8 cellular contexts compared by ENCODE assay signal in genomic region chr16:81513204-81514040, GRCh38.
DNase-seq lines count a peak whose midpoint lies in the region; ATAC-seq and TF ChIP-seq lines count a peak whose summit lies in the region.

No MANE protein-coding gene starts in this region.

- H3K27ac ChIP-seq in PC-9 (peak overlapping the region; percentile 82), stomach (peak overlapping the region; percentile 46 to 66 (median 54))

- TF ChIP-seq EP300 in stomach (IDR thresholded peaks at IDR 0.05) = no peak

- TF ChIP-seq CTCF in PC-9 (conservative IDR thresholded peaks at IDR 0.05) (no peak), stomach (IDR thresholded peaks at IDR 0.05) (no peak)

- H3K27me3 ChIP-seq in PC-9 (ENCODE audit: insufficient read depth, low read depth) (no peaks in the 10 kb centered on the region), stomach (no peaks in the 10 kb centered on the region)

- H3K9me3 ChIP-seq in PC-9 (ENCODE audit: insufficient read depth, low read depth) (peaks cover 6% of the 10 kb centered on the region; the same call in 1 of the 2 replicates), stomach (no peaks in the 10 kb centered on the region)

- CTCF ChIA-PET in PC-9 (lab: Charles Lee) = interaction anchor here (0.7 kb wide), 1 partner anchor 275 kb away, joined by 3 read pairs; no protein-coding TSS in a partner anchor

- BruUV-seq in PC-9 (replicated peaks; lab: Mats Ljungman, UMichigan) = TSS peak; percentile 73

- WGBS in stomach, 5 donors = 46 to 57% (median 49%) methylated on average over 20 to 21 of the region's 21 CpGs

- DNase-seq in PC-9 (peak; percentile 61 to 89), hypothalamus (lab: John Stamatoyannopoulos, UW) (peak in 29 of 51 donors; percentile 17 to 69 (median 46)), stomach (no peak), GM19238 (ENCODE audit: insufficient read length, low spot score) (no peak), NCI-H2029 treated with DMSO at 0.1 percent for 48 hours (lab: John Stamatoyannopoulos, UW) (no peak), DMS79 (lab: John Stamatoyannopoulos, UW) (no peak)

- H3K36me3 ChIP-seq in PC-9 (ENCODE audit: low read depth) (0 out of 2 replicates have a peak, but pooled peaks cover 8% of the 10 kb centered on the region), stomach (peaks cover 0 to 13% (median 2%) of the 10 kb centered on the region in 4 donors)

- no peak for TF ChIP-seq POLR2A in stomach (IDR thresholded peaks at IDR 0.05)

- ATAC-seq in GM21526 (IDR thresholded peaks at IDR 0.05; ENCODE audit: low FRiP score, unreplicated experiment) = peak; percentile 23
- no peak for ATAC-seq in GM18519 (IDR thresholded peaks at IDR 0.05; ENCODE audit: low FRiP score, unreplicated experiment)

- peak overlapping the region; percentile 37 for H3K4me2 ChIP-seq in PC-9

- POLR2A ChIA-PET in PC-9 (lab: Charles Lee; ENCODE audit: unreplicated experiment) = no interaction called here

- H4K20me1 ChIP-seq in PC-9 (ENCODE audit: insufficient read depth) = 0 out of 2 replicates have a peak, but pooled peaks cover 5% of the 10 kb centered on the region

- intact Hi-C loops in PC-9 (cut with micrococcal nuclease; ENCODE audit: unreplicated experiment) (loop anchor here (1.0 to 2.0 kb wide), 2 partner anchors 13 to 110 kb away; no protein-coding TSS in a partner anchor), stomach (cut with DNase I; ENCODE audit: low total_unique reads) (no loop called here)

- H3K4me3 ChIP-seq in PC-9 (no peak overlapping the region), stomach (no peak overlapping the region)

- H2AFZ ChIP-seq in PC-9 = no peak overlapping the region

- peaks cover 86% of the 10 kb centered on the region for H3K79me2 ChIP-seq in PC-9 (ENCODE audit: low read depth)

- H3F3A ChIP-seq in PC-9 (ENCODE audit: insufficient read depth, low read depth) = peaks cover 57% of the 10 kb centered on the region

- no peaks in the 10 kb centered on the region for H3K9me2 ChIP-seq in PC-9 (ENCODE audit: insufficient read depth)

- H3K4me1 ChIP-seq in PC-9 (replicated peaks; ENCODE audit: insufficient read depth) = peaks cover 67% of the 10 kb centered on the region
- peaks cover 18 to 36% (median 26%) of the 10 kb centered on the region in 4 donors for H3K4me1 ChIP-seq in stomach

Comparison
In these comparisons a context has a peak if more than half of its experiments do, and no peak if none do; other contexts are left out.
1. DNase-seq: peak in PC-9 (2 of 2) and hypothalamus (29 of 51); none in stomach (single experiment), GM19238 (single experiment), NCI-H2029 treated with DMSO at 0.1 percent for 48 hours (single experiment) and DMS79 (single experiment).